1 cellular context compared by ENCODE assay signal in genomic region chr1:89195476-89195875, GRCh38.
TF ChIP-seq lines count a peak whose summit lies in the region.

No MANE protein-coding gene starts in this region.

TF ChIP-seq in GM12878, 131 proteins besides CTCF, POLR2A, EP300 and RAD21:
- 0 out of 2 replicates have a peak, but pooled peaks have one; percentile 47 for TF ChIP-seq YY1 (IDR thresholded peaks at IDR 0.05; ENCODE audit: low read depth, low read length)
- TF ChIP-seq SPI1 (IDR thresholded peaks at IDR 0.05; ENCODE audit: borderline replicate concordance, insufficient read depth, low read depth, low read length), result peak; percentile 55; the same call in 1 of the 2 replicates
- no peak for TF ChIP-seq TARDBP (IDR thresholded peaks at IDR 0.05; ENCODE audit: borderline replicate concordance)
- TF ChIP-seq KDM1A (IDR thresholded peaks at IDR 0.05; ENCODE audit: borderline replicate concordance), result no peak
- no peak for TF ChIP-seq JUND (IDR thresholded peaks at IDR 0.05; ENCODE audit: low read depth, low read length)
- TF ChIP-seq MXI1 (IDR thresholded peaks at IDR 0.05; ENCODE audit: low read depth, low read length), result no peak
- no peak for TF ChIP-seq FOXM1 (IDR thresholded peaks at IDR 0.05; ENCODE audit: low read depth, low read length)
